8 cellular contexts compared by ENCODE assay signal in the genomic region with DNA sequence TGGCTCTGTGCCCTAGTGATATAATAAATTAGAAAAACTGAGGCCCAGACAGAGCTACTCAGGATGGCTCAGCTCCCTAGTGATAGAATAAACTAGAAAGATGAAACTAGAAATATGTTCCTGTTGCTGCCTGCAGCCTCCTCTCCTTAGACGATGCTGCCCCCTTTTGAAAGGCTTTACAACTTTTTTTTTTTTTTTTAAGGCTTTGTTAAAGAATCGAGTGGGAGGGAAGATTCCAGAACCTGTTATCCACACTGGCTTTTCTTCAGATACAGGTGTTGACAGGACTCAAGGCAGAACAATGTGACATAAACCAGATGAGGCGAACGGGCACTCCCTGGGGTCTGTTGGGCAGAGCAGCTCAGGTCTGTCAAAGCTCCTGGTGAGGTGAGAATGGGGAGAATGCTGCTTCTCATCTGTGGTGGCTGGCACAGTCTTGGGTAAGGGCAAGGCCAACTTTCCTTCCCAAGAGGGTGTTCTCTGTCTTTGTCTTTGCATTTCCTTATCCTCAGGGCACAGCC.
DNase-seq lines count a peak whose midpoint lies in the region; ATAC-seq and TF ChIP-seq lines count a peak whose summit lies in the region.

No MANE protein-coding gene starts in this region.

- H3K9me3 Mint-ChIP-seq in GM23338, result peaks cover 9% of the 10 kb centered on the region

- H3K36me3 ChIP-seq in GM23338 (ENCODE audit: insufficient read depth), result no peaks in the 10 kb centered on the region
- H3K36me3 ChIP-seq in PC-3 (ENCODE audit: low read depth, low read length), result no peaks in the 10 kb centered on the region

- H3K9me3 ChIP-seq in PC-3 (ENCODE audit: low read length), result 0 out of 2 replicates have a peak, but pooled peaks cover under 1% of the 10 kb centered on the region

- H3K4me2 ChIP-seq in GM23338 (0 out of 2 replicates have a peak overlapping the region, but pooled peaks have one; percentile 15), PC-3 (ENCODE audit: low read length) (no peak overlapping the region)

- TF ChIP-seq CTCF in GM23338 (conservative IDR thresholded peaks at IDR 0.05; ENCODE audit: low read depth in 2 of 2), result peak; percentile 69 to 79
- TF ChIP-seq CTCF in PC-3 (conservative IDR thresholded peaks at IDR 0.05; ENCODE audit: low read depth, low read length), result peak; percentile 84
- no peak for TF ChIP-seq CTCF in GM10266 (IDR thresholded peaks at IDR 0.05; ENCODE audit: control insufficient read depth, insufficient read depth, low read depth, missing control alignments)

- ATAC-seq in GM23338, result peak; percentile 44
- ATAC-seq in PC-3, result peak; percentile 58
- no peak for ATAC-seq in GM21367 (IDR thresholded peaks at IDR 0.05; ENCODE audit: unreplicated experiment)
- ATAC-seq in HG03432 (IDR thresholded peaks at IDR 0.05; ENCODE audit: unreplicated experiment), result no peak

- H3F3A ChIP-seq in GM23338 (replicated peaks; ENCODE audit: low read depth), result no peaks in the 10 kb centered on the region
- H3F3A ChIP-seq in PC-3 (ENCODE audit: low read length, unreplicated experiment), result no peaks in the 10 kb centered on the region

- H3K9ac ChIP-seq in PC-3 (ENCODE audit: low read length), result no peak overlapping the region

- H3K4me1 ChIP-seq in GM23338 (ENCODE audit: insufficient read depth) (peaks cover 21% of the 10 kb centered on the region), PC-3 (ENCODE audit: insufficient read depth, low read length) (peaks cover 18% of the 10 kb centered on the region)

- peak; percentile 53 for DNase-seq in AG08396 (ENCODE audit: low spot score)
- peak; percentile 75 for DNase-seq in GM23338 (ENCODE audit: low spot score)
- peak; percentile 60 for DNase-seq in PC-3
- peak; percentile 47 for DNase-seq in fibroblast of peridontal ligament (ENCODE audit: extremely low read depth)
- DNase-seq in pons (ENCODE audit: low spot score), result peak; percentile 79
- DNase-seq in GM10266 (ENCODE audit: extremely low spot score), result no peak

- H3K27ac Mint-ChIP-seq in GM23338, result peak overlapping the region; percentile 49; the same call in 1 of the 2 replicates

- no peak overlapping the region for H2AFZ ChIP-seq in GM23338
- H2AFZ ChIP-seq in PC-3 (ENCODE audit: low read length), result no peak overlapping the region

- H3K4me3 Mint-ChIP-seq in GM23338, result no peak overlapping the region

- H3K9me2 ChIP-seq in GM23338 (ENCODE audit: insufficient read depth) (0 out of 2 replicates have a peak, but pooled peaks cover 5% of the 10 kb centered on the region), PC-3 (replicated peaks; ENCODE audit: low read length) (no peaks in the 10 kb centered on the region)

- 0 out of 2 replicates have a peak, but pooled peaks cover 3% of the 10 kb centered on the region for H4K20me1 ChIP-seq in GM23338 (replicated peaks; ENCODE audit: insufficient read depth)
- H4K20me1 ChIP-seq in PC-3 (ENCODE audit: low read length), result no peaks in the 10 kb centered on the region

- no peaks in the 10 kb centered on the region for H3K27me3 ChIP-seq in GM23338 (ENCODE audit: insufficient read depth)
- H3K27me3 ChIP-seq in PC-3 (ENCODE audit: low read length), result no peaks in the 10 kb centered on the region

- BruUV-seq in PC-3 (replicated peaks; lab: Mats Ljungman, UMichigan), result no TSS peak

- CTCF ChIA-PET in PC-3 (lab: Charles Lee), result interaction anchor here (0.5 to 2.6 kb wide), 18 partner anchors 19 to 1049 kb away, joined by 3 to 12 read pairs (median 4); no protein-coding TSS in a partner anchor

- H3K27me3 Mint-ChIP-seq in GM23338 (ENCODE audit: insufficient read depth, low read depth, poor library complexity), result peaks cover 6% of the 10 kb centered on the region

- H3K79me2 ChIP-seq in GM23338 (replicated peaks; ENCODE audit: insufficient read depth), result peaks cover 8% of the 10 kb centered on the region; the same call in 1 of the 2 replicates
- no peaks in the 10 kb centered on the region for H3K79me2 ChIP-seq in PC-3 (ENCODE audit: low read length)

- H3K4me1 Mint-ChIP-seq in GM23338, result peaks cover 34% of the 10 kb centered on the region

- intact Hi-C loops in PC-3 (cut with micrococcal nuclease), result loop anchor here (1.0 to 5.0 kb wide), 7 partner anchors 63 to 673 kb away; partner anchors contain the start of gene GRB10

- POLR2A ChIA-PET in PC-3 (lab: Charles Lee; ENCODE audit: unreplicated experiment), result no interaction called here

- no peak overlapping the region for H3K27ac ChIP-seq in GM23338 (ENCODE audit: low read depth)
- H3K27ac ChIP-seq in PC-3 (ENCODE audit: low read length), result no peak overlapping the region

- no peak overlapping the region for H3K4me3 ChIP-seq in GM23338
- H3K4me3 ChIP-seq in PC-3 (ENCODE audit: low read length), result no peak overlapping the region

- H3K36me3 Mint-ChIP-seq in GM23338 (ENCODE audit: low read depth), result peaks cover 16% of the 10 kb centered on the region

TF ChIP-seq in GM23338, 12 proteins besides CTCF, POLR2A, EP300 and RAD21 (continues in another document):
- TF ChIP-seq, protein P1, sequence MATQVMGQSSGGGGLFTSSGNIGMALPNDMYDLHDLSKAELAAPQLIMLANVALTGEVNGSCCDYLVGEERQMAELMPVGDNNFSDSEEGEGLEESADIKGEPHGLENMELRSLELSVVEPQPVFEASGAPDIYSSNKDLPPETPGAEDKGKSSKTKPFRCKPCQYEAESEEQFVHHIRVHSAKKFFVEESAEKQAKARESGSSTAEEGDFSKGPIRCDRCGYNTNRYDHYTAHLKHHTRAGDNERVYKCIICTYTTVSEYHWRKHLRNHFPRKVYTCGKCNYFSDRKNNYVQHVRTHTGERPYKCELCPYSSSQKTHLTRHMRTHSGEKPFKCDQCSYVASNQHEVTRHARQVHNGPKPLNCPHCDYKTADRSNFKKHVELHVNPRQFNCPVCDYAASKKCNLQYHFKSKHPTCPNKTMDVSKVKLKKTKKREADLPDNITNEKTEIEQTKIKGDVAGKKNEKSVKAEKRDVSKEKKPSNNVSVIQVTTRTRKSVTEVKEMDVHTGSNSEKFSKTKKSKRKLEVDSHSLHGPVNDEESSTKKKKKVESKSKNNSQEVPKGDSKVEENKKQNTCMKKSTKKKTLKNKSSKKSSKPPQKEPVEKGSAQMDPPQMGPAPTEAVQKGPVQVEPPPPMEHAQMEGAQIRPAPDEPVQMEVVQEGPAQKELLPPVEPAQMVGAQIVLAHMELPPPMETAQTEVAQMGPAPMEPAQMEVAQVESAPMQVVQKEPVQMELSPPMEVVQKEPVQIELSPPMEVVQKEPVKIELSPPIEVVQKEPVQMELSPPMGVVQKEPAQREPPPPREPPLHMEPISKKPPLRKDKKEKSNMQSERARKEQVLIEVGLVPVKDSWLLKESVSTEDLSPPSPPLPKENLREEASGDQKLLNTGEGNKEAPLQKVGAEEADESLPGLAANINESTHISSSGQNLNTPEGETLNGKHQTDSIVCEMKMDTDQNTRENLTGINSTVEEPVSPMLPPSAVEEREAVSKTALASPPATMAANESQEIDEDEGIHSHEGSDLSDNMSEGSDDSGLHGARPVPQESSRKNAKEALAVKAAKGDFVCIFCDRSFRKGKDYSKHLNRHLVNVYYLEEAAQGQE (IDR thresholded peaks at IDR 0.05; ENCODE audit: unreplicated experiment), result no peak
- TF ChIP-seq STAT1 (IDR thresholded peaks at IDR 0.05; ENCODE audit: unreplicated experiment) (no peak), NANOG (IDR thresholded peaks at IDR 0.05; ENCODE audit: borderline replicate concordance) (no peak), CREB1 (CRISPR knock-in tag; IDR thresholded peaks at IDR 0.05; ENCODE audit: low read depth) (no peak), EZH2 (IDR thresholded peaks at IDR 0.05; ENCODE audit: low read depth, unreplicated experiment) (no peak), ZNF331 (CRISPR knock-in tag; IDR thresholded peaks at IDR 0.05; ENCODE audit: low read depth) (no peak), ETS1 (IDR thresholded peaks at IDR 0.05) (no peak)

Comparison
In these comparisons a context has a peak if more than half of its experiments do, and no peak if none do; other contexts are left out.
1. ATAC-seq: peak in GM23338 (single experiment) and PC-3 (single experiment); none in GM21367 (single experiment) and HG03432 (single experiment).